Comparison of ENCODE assay signal across 18 cellular contexts in genomic region chr14:105358140-105358846, GRCh38. TPM values are rescaled to one million over a fixed set of nuclear protein-coding genes. Genes with fewer than 3 reads are reported as not detected.
DNase-seq lines count a peak whose midpoint lies in the region; ATAC-seq and TF ChIP-seq lines count a peak whose summit lies in the region.
"Had no signal": no experiment of that assay in that cellular context is flagged by ENCODE, and none has a peak within 500 bp of the region (broad histone marks: within the 10 kb centered on the region; RNA-seq: fewer than 3 reads in every experiment).

No MANE protein-coding gene starts in this region.

- H3K9me3 ChIP-seq in left ventricle myocardium inferior (replicated peaks): no peaks in the 10 kb centered on the region
- H3K9me3 ChIP-seq in upper lobe of right lung: no peaks in the 10 kb centered on the region
- H3K9me3 ChIP-seq: HAP-1 had no signal

- H3K27ac Mint-ChIP-seq in natural killer cell treated with Interleukin-12 subunit alpha and Interleukin-12 subunit beta and Interleukin-15 and Interleukin-18, amount 100 ng/mL, for 72 hours: no peak overlapping the region

- peak in 1 of 2 donors; percentile 7 for ATAC-seq in left cardiac atrium
- peak; percentile 8 for ATAC-seq in left ventricle myocardium superior
- peak; percentile 21 to 38 for ATAC-seq in natural killer cell treated with Interleukin-12 subunit alpha and Interleukin-12 subunit beta and Interleukin-15 and Interleukin-18, amount 100 ng/mL, for 72 hours
- peak; percentile 23 for ATAC-seq in upper lobe of right lung

- H3K27ac ChIP-seq in left ventricle myocardium inferior (replicated peaks) (no peak overlapping the region), upper lobe of right lung (no peak overlapping the region)

- H3K27me3 ChIP-seq in left ventricle myocardium inferior (ENCODE audit: low read depth): no peaks in the 10 kb centered on the region
- no peaks in the 10 kb centered on the region for H3K27me3 ChIP-seq in upper lobe of right lung

- no peaks in the 10 kb centered on the region for H3K36me3 Mint-ChIP-seq in natural killer cell treated with Interleukin-12 subunit alpha and Interleukin-12 subunit beta and Interleukin-15 and Interleukin-18, amount 100 ng/mL, for 72 hours
- H3K36me3 Mint-ChIP-seq: CD4-positive, alpha-beta memory T cell; IgD-negative memory B cell had no signal

- H3K27me3 Mint-ChIP-seq in natural killer cell treated with Interleukin-12 subunit alpha and Interleukin-12 subunit beta and Interleukin-15 and Interleukin-18, amount 100 ng/mL, for 72 hours: no peaks in the 10 kb centered on the region
- H3K27me3 Mint-ChIP-seq: CD4-positive, alpha-beta memory T cell; IgD-negative memory B cell had no signal

- no peaks in the 10 kb centered on the region for H3K4me1 Mint-ChIP-seq in natural killer cell treated with Interleukin-12 subunit alpha and Interleukin-12 subunit beta and Interleukin-15 and Interleukin-18, amount 100 ng/mL, for 72 hours (ENCODE audit: low read depth in 2 of 2)

- no peak overlapping the region for H3K4me3 Mint-ChIP-seq in natural killer cell treated with Interleukin-12 subunit alpha and Interleukin-12 subunit beta and Interleukin-15 and Interleukin-18, amount 100 ng/mL, for 72 hours
- H3K4me3 Mint-ChIP-seq: CD4-positive, alpha-beta memory T cell; IgD-negative memory B cell had no signal

- H3K9me3 Mint-ChIP-seq in natural killer cell treated with Interleukin-12 subunit alpha and Interleukin-12 subunit beta and Interleukin-15 and Interleukin-18, amount 100 ng/mL, for 72 hours: no peaks in the 10 kb centered on the region
- H3K9me3 Mint-ChIP-seq: CD4-positive, alpha-beta memory T cell; IgD-negative memory B cell had no signal

- no peaks in the 10 kb centered on the region for H3K4me1 ChIP-seq in left ventricle myocardium inferior
- H3K4me1 ChIP-seq in upper lobe of right lung: no peaks in the 10 kb centered on the region
- H3K4me1 ChIP-seq: HAP-1 had no signal

- DNase-seq in left cardiac atrium: peak; percentile 19
- DNase-seq in left ventricle myocardium inferior: no peak
- DNase-seq in left ventricle myocardium superior: no peak
- no peak for DNase-seq in natural killer cell treated with Interleukin-12 subunit alpha and Interleukin-12 subunit beta and Interleukin-15 and Interleukin-18, amount 100 ng/mL, for 72 hours (ENCODE audit: low spot score)
- DNase-seq in upper lobe of right lung: no peak
- no peak for DNase-seq in G401 (ENCODE audit: low spot score)
- DNase-seq in mesenteric fat pad (ENCODE audit: low spot score): no peak
- DNase-seq in DMS153 treated with DMSO at 0.1 percent for 48 hours (lab: John Stamatoyannopoulos, UW; ENCODE audit: unreplicated experiment): no peak
- DNase-seq: ACHN; C1 segment of cervical spinal cord; CD4-positive, alpha-beta memory T cell; DMS79 treated with DMSO at 0.1 percent for 48 hours; EL; GDM1; GOT3 had no signal

- intact Hi-C loops in left cardiac atrium (cut with DNase I) (loop anchor here in 1 of 2 donors (10.0 kb wide), 1 partner anchor 263 kb away; no protein-coding TSS in a partner anchor), left ventricle myocardium inferior (cut with micrococcal nuclease) (loop anchor here (10.0 kb wide), 1 partner anchor 263 kb away; no protein-coding TSS in a partner anchor), left ventricle myocardium superior (cut with micrococcal nuclease) (no loop called here), upper lobe of right lung (cut with DNase I) (loop anchor here (5.0 to 10.0 kb wide), 2 partner anchors 156 to 263 kb away; no protein-coding TSS in a partner anchor)

- H3K36me3 ChIP-seq in left ventricle myocardium inferior (peaks cover 28% of the 10 kb centered on the region), upper lobe of right lung (peaks cover 9% of the 10 kb centered on the region)

- TF ChIP-seq CTCF in left ventricle myocardium inferior (IDR thresholded peaks at IDR 0.05; ENCODE audit: borderline replicate concordance) (no peak), upper lobe of right lung (IDR thresholded peaks at IDR 0.05) (no peak)

- in situ Hi-C loops in G401 (cut with HindIII; ENCODE audit: low sequenced_read_pairs): no loop called here

- H3K4me3 ChIP-seq in left ventricle myocardium inferior (no peak overlapping the region), upper lobe of right lung (no peak overlapping the region)
- H3K4me3 ChIP-seq: HAP-1 had no signal

RNA-seq across cellular contexts. Expression of gene TEX22, which starts 40.0 kb away (rescaled TPM):
- total RNA-seq in left cardiac atrium (1 to 10 TPM in 1 of 2 donors, under 1 TPM in 1; 0.77 to 1.6 TPM), left ventricle myocardium inferior (0.99 TPM), left ventricle myocardium superior (1.6 TPM), upper lobe of right lung (3.2 TPM), mesenteric fat pad (not detected)
- total RNA-seq in natural killer cell treated with Interleukin-12 subunit alpha and Interleukin-12 subunit beta and Interleukin-15 and Interleukin-18, amount 100 ng/mL, for 72 hours: 1 to 10 TPM; 2.7 to 3.7 TPM
- total RNA-seq in G401 (2014; rRNA removed; shearing (Covaris generic)): 0.41 and 2.0 TPM in 2 replicates
- total RNA-seq: A172 had no signal

RNA-seq across cellular contexts. Expression of gene PACS2, which starts 43.7 kb away (rescaled TPM):
- total RNA-seq in left cardiac atrium (10 to 100 TPM; 53.4 to 55.8 TPM), left ventricle myocardium inferior (64.0 TPM), left ventricle myocardium superior (76.2 TPM), upper lobe of right lung (86.6 TPM), mesenteric fat pad (84.3 TPM)
- total RNA-seq in natural killer cell treated with Interleukin-12 subunit alpha and Interleukin-12 subunit beta and Interleukin-15 and Interleukin-18, amount 100 ng/mL, for 72 hours: 10 to 100 TPM; 24.9 to 26.3 TPM
- total RNA-seq in G401 (2014; rRNA removed; shearing (Covaris generic)): 36.9 and 50.7 TPM in 2 replicates

RNA-seq across cellular contexts. Expression of gene BRF1, which starts 57.5 kb away (rescaled TPM):
- total RNA-seq in left cardiac atrium: 10 to 100 TPM; 18.8 to 20.0 TPM
- total RNA-seq in left ventricle myocardium inferior: 19.8 TPM
- 20.3 TPM for total RNA-seq in left ventricle myocardium superior
- total RNA-seq in natural killer cell treated with Interleukin-12 subunit alpha and Interleukin-12 subunit beta and Interleukin-15 and Interleukin-18, amount 100 ng/mL, for 72 hours: 10 to 100 TPM; 43.4 to 76.5 TPM
- total RNA-seq in upper lobe of right lung: 31.2 TPM
- total RNA-seq in G401 (2014; rRNA removed; shearing (Covaris generic)): 30.3 and 46.8 TPM in 2 replicates
- 34.9 TPM for total RNA-seq in mesenteric fat pad
